Comparison of ENCODE assay signal across 1 cellular context in genomic region chr20:31653573-31653972, GRCh38.
TF ChIP-seq lines count a peak whose summit lies in the region.

No MANE protein-coding gene starts in this region.

TF ChIP-seq in HepG2, 621 proteins besides CTCF, POLR2A, EP300 and RAD21:
- no peak for TF ChIP-seq TRAFD1 (CRISPR knock-in tag; IDR thresholded peaks at IDR 0.05; ENCODE audit: borderline replicate concordance)
- TF ChIP-seq ZNF253 (CRISPR knock-in tag; IDR thresholded peaks at IDR 0.05; ENCODE audit: borderline replicate concordance) = no peak
- TF ChIP-seq, protein P1, sequence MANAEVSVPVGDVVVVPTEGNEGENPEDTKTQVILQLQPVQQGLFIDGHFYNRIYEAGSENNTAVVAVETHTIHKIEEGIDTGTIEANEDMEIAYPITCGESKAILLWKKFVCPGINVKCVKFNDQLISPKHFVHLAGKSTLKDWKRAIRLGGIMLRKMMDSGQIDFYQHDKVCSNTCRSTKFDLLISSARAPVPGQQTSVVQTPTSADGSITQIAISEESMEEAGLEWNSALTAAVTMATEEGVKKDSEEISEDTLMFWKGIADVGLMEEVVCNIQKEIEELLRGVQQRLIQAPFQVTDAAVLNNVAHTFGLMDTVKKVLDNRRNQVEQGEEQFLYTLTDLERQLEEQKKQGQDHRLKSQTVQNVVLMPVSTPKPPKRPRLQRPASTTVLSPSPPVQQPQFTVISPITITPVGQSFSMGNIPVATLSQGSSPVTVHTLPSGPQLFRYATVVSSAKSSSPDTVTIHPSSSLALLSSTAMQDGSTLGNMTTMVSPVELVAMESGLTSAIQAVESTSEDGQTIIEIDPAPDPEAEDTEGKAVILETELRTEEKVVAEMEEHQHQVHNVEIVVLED (CRISPR knock-in tag; IDR thresholded peaks at IDR 0.05; ENCODE audit: borderline replicate concordance) = no peak
- TF ChIP-seq, protein P2, sequence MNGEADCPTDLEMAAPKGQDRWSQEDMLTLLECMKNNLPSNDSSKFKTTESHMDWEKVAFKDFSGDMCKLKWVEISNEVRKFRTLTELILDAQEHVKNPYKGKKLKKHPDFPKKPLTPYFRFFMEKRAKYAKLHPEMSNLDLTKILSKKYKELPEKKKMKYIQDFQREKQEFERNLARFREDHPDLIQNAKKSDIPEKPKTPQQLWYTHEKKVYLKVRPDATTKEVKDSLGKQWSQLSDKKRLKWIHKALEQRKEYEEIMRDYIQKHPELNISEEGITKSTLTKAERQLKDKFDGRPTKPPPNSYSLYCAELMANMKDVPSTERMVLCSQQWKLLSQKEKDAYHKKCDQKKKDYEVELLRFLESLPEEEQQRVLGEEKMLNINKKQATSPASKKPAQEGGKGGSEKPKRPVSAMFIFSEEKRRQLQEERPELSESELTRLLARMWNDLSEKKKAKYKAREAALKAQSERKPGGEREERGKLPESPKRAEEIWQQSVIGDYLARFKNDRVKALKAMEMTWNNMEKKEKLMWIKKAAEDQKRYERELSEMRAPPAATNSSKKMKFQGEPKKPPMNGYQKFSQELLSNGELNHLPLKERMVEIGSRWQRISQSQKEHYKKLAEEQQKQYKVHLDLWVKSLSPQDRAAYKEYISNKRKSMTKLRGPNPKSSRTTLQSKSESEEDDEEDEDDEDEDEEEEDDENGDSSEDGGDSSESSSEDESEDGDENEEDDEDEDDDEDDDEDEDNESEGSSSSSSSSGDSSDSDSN (CRISPR knock-in tag; IDR thresholded peaks at IDR 0.05) = no peak
- TF ChIP-seq NFE2L2 (IDR thresholded peaks at IDR 0.05; ENCODE audit: low read length) = no peak
- TF ChIP-seq NCOA5 (CRISPR knock-in tag; IDR thresholded peaks at IDR 0.05) = no peak
- no peak for TF ChIP-seq ARNT (IDR thresholded peaks at IDR 0.05)
- no peak for TF ChIP-seq MAFG (CRISPR knock-in tag; IDR thresholded peaks at IDR 0.05)
TF ChIP-seq in HepG2: peak in this region for 0.
